8 cellular contexts compared by ENCODE assay signal in genomic region chr1:27392096-27392777, GRCh38. TPM values are rescaled to one million over a fixed set of nuclear protein-coding genes. Genes with fewer than 3 reads are reported as not detected.
DNase-seq lines count a peak whose midpoint lies in the region; ATAC-seq and TF ChIP-seq lines count a peak whose summit lies in the region.

Gene GPR3, plus strand, starts transcription at chr1:27392622. Its CDS starts 1,177 bp downstream, at chr1:27393799.

- H3K9ac ChIP-seq in adipocyte (ENCODE audit: low read length): peak within 1 kb of the TSS; percentile 73

- H3K9me3 Mint-ChIP-seq in type B pancreatic cell: no peaks in the 10 kb centered on the region

- TF ChIP-seq CTCF in heart left ventricle (IDR thresholded peaks at IDR 0.05): peak; percentile 19 to 80 (median 58)
- peak; percentile 65 for TF ChIP-seq CTCF in type B pancreatic cell (conservative IDR thresholded peaks at IDR 0.05)

- peak within 1 kb of the TSS; percentile 88 for H3K27ac Mint-ChIP-seq in type B pancreatic cell

- DNase-seq in NCI-H1105 treated with DMSO at 0.1 percent for 48 hours (lab: John Stamatoyannopoulos, UW) (peak; percentile 87), SW480 (ENCODE audit: low spot score) (peak; percentile 88), adipocyte (ENCODE audit: low read depth) (peak; percentile 96), heart left ventricle (peak; percentile 91 to 96 (median 94)), posterior vena cava (ENCODE audit: low spot score) (peak; percentile 96), type B pancreatic cell (ENCODE audit: extremely low spot score, unreplicated experiment) (peak; percentile 92)

- 2 to 7% (median 2%) methylated on average over 15 to 69 of the region's 69 CpGs for whole genome bisulfite sequencing in heart left ventricle, 4 donors

- peak; percentile 63 for ATAC-seq in HG02623 (IDR thresholded peaks at IDR 0.05; ENCODE audit: unreplicated experiment)
- peak; percentile 81 to 90 (median 88) for ATAC-seq in heart left ventricle

- H3K27me3 ChIP-seq in adipocyte (replicated peaks; ENCODE audit: control insufficient read depth, insufficient read depth, low read length): no peaks in the 10 kb centered on the region
- H3K27me3 ChIP-seq in heart left ventricle: no peaks in the 10 kb centered on the region

- peaks cover 13% of the 10 kb centered on the region for H3K27me3 Mint-ChIP-seq in type B pancreatic cell

- intact Hi-C loops in heart left ventricle (cut with DNase I) (loop anchor here in 9 of 10 donors (2.0 to 10.0 kb wide), 10 partner anchors 27 to 347 kb away; no protein-coding TSS in a partner anchor), posterior vena cava (cut with DNase I) (loop anchor here (5.0 to 10.0 kb wide), 3 partner anchors 35 to 273 kb away; no protein-coding TSS in a partner anchor)

- peaks cover 15% of the 10 kb centered on the region for H3K4me1 ChIP-seq in adipocyte (ENCODE audit: control insufficient read depth, insufficient read depth, low read length)
- peaks cover 7 to 51% (median 28%) of the 10 kb centered on the region in 12 donors for H3K4me1 ChIP-seq in heart left ventricle

- H3K9me3 ChIP-seq in adipocyte (ENCODE audit: control insufficient read depth, low read length) (no peaks in the 10 kb centered on the region), heart left ventricle (no peaks in the 10 kb centered on the region)

- H3K4me3 Mint-ChIP-seq in type B pancreatic cell: peak within 1 kb of the TSS; percentile 89

- H3K36me3 ChIP-seq in adipocyte (ENCODE audit: control insufficient read depth, insufficient read depth, low read length, severe bottlenecking) (no peaks in the 10 kb centered on the region), heart left ventricle (no peaks in the 10 kb centered on the region)

- H3K36me3 Mint-ChIP-seq in type B pancreatic cell: no peaks in the 10 kb centered on the region

- H3K4me3 ChIP-seq in GM08714 (ENCODE audit: low read length): peak within 1 kb of the TSS; percentile 58; the same call in 1 of the 2 replicates
- peak within 1 kb of the TSS; percentile 80 for H3K4me3 ChIP-seq in adipocyte (ENCODE audit: low read length)
- peak within 1 kb of the TSS; percentile 32 to 78 (median 58) for H3K4me3 ChIP-seq in heart left ventricle

- peak within 1 kb of the TSS in 11 of 12 donors; percentile 51 to 83 (median 71) for H3K27ac ChIP-seq in heart left ventricle

- peak in 1 of 2 donors; percentile 67 for TF ChIP-seq POLR2A in heart left ventricle (IDR thresholded peaks at IDR 0.05)

- H3K4me1 Mint-ChIP-seq in type B pancreatic cell (ENCODE audit: unreplicated experiment): peaks cover 23% of the 10 kb centered on the region

RNA-seq across cellular contexts. Expression of gene GPR3, which starts in this region (rescaled TPM):
- total RNA-seq in heart left ventricle: 1 to 10 TPM in 2 of 9 donors, under 1 TPM in 6, not detected in 1; 0.28 to 2.4 (median 0.53) TPM
- 1 to 10 TPM in 1 of 2 donors, under 1 TPM in 1; 0.11 to 3.7 TPM for polyA plus RNA-seq in heart left ventricle
- total RNA-seq in posterior vena cava: 1 to 10 TPM in 1 of 2 donors, under 1 TPM in 1; 0.37 to 1.2 TPM
- total RNA-seq in type B pancreatic cell (ENCODE audit: low replicate concordance): 1.3 and 1.9 TPM in 2 replicates

Comparison
In these comparisons a context has a peak if more than half of its experiments do, and no peak if none do; other contexts are left out.
1. Peak in every context shown above with its lines: DNase-seq, ATAC-seq, H3K4me3 ChIP-seq and H3K27ac ChIP-seq.